9 cellular contexts compared by ENCODE assay signal in the genomic region with DNA sequence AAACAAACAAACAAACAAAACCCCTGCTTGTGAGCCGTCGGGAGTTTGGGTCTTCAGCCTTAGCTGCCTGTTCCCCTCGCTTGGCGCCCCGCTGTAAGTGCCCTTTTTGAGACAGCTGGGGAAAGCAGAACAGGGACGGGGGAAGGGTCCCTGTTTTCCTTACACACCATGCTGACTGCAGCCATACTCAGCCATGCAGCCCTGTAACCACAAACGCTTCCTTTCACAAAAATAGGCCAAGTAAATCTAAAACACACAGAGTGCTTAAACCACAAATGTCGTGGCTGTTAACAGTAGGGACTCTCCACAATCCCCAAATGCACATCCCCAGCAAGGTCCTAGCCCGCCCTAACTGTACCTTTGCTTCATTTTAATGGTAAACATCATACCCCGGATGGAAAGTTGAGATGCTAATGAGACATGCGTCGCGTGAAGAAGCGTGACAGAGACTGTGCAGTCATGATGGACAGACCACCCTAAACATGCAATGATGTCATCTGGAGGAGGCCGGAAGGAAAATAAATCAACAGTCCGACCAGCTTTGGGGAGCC.
DNase-seq lines count a peak whose midpoint lies in the region; ATAC-seq, FAIRE-seq and TF ChIP-seq lines count a peak whose summit lies in the region.
"Had no signal": no experiment of that assay in that cellular context is flagged by ENCODE, and none has a peak within 500 bp of the region (broad histone marks: within the 10 kb centered on the region; RNA-seq: fewer than 3 reads in every experiment).

No MANE protein-coding gene starts in this region.

- no peak overlapping the region for H3K4me2 ChIP-seq in mammary epithelial cell (ENCODE audit: insufficient read depth, low read depth, low read length)

- H3K27ac ChIP-seq in small intestine (ENCODE audit: low read depth in 1 of 2, low read length in 1 of 2) (peak overlapping the region in 1 of 2 donors; percentile 83), mammary epithelial cell (ENCODE audit: insufficient read depth, low read depth, low read length) (no peak overlapping the region)

- TF ChIP-seq CTCF in mammary epithelial cell (conservative IDR thresholded peaks at IDR 0.05 in 1 of 2, IDR thresholded peaks at IDR 0.05 in 1 of 2; ENCODE audit: extremely low read depth in 1 of 2, insufficient read depth in 1 of 2, low read depth in 1 of 2, low read length in 2 of 2) = no peak

- no peaks in the 10 kb centered on the region for H3K79me2 ChIP-seq in mammary epithelial cell (ENCODE audit: insufficient read depth, low read length)

- H2AFZ ChIP-seq in mammary epithelial cell (ENCODE audit: low read depth, low read length) = no peak overlapping the region

- H3K4me1 ChIP-seq in small intestine (ENCODE audit: control insufficient read depth in 2 of 2, insufficient read depth in 1 of 2, low read depth in 1 of 2, low read length in 1 of 2) = no peaks in the 10 kb centered on the region
- peaks cover 3% of the 10 kb centered on the region for H3K4me1 ChIP-seq in mammary epithelial cell (ENCODE audit: insufficient read depth, low read length)

- no peaks in the 10 kb centered on the region for H4K20me1 ChIP-seq in mammary epithelial cell (ENCODE audit: insufficient read depth, low read length)

- ATAC-seq in HG03571 (IDR thresholded peaks at IDR 0.05; ENCODE audit: unreplicated experiment) = peak; percentile 57
- ATAC-seq: HCT116 had no signal

- intact Hi-C loops in mammary epithelial cell (cut with micrococcal nuclease) = no loop called here

- FAIRE-seq in GM18507 (lab: Jason Lieb, UNC) = peak; percentile 84
- FAIRE-seq in small intestine (lab: Jason Lieb, UNC) = no peak

- CTCF ChIA-PET in mammary epithelial cell (lab: Charles Lee; ENCODE audit: low non-redundant PET) = no interaction called here

- H3K27me3 ChIP-seq in small intestine (ENCODE audit: control insufficient read depth in 2 of 2, insufficient read depth in 2 of 2, low read length in 2 of 2) (peaks cover 0 to 3% of the 10 kb centered on the region in 2 donors), mammary epithelial cell (ENCODE audit: insufficient read depth, low read length) (no peaks in the 10 kb centered on the region)

- no peaks in the 10 kb centered on the region for H3K9me3 ChIP-seq in small intestine (ENCODE audit: control insufficient read depth, low read depth)
- no peaks in the 10 kb centered on the region for H3K9me3 ChIP-seq in mammary epithelial cell (replicated peaks; ENCODE audit: insufficient read depth, low read length)

- H3K36me3 ChIP-seq in small intestine (ENCODE audit: control insufficient read depth in 2 of 2, insufficient read depth in 2 of 2, low read length in 2 of 2) (no peaks in the 10 kb centered on the region), mammary epithelial cell (ENCODE audit: insufficient read depth, low read length) (no peaks in the 10 kb centered on the region)

- no peak overlapping the region for H3K9ac ChIP-seq in mammary epithelial cell (ENCODE audit: insufficient read depth, low read length)

- DNase-seq in GM18507 (ENCODE audit: extremely low spot score, insufficient read length, low read depth) (peak; percentile 15), small intestine (peak; percentile 40), NCI-H2171 (lab: John Stamatoyannopoulos, UW) (no peak), mammary epithelial cell (no peak), anterior cingulate cortex (lab: John Stamatoyannopoulos, UW) (no peak), SK-N-DZ (ENCODE audit: low spot score) (no peak)
- peak; percentile 35 for DNase-seq in activated CD8-positive, alpha-beta memory T cell treated with anti-CD3 and anti-CD28 coated beads, Interleukin-2, amount 50 U/mL, for 1 hour (ENCODE audit: extremely low read depth)

- in situ Hi-C loops in mammary epithelial cell (cut with MboI; ENCODE audit: low sequenced_read_pairs in 2 of 2) = no loop called here

- no TSS peak for BruUV-seq in mammary epithelial cell (replicated peaks; lab: Mats Ljungman, UMichigan)

- dilution Hi-C loops in mammary epithelial cell (cut with HindIII; ENCODE audit: low sequenced_read_pairs) = no loop called here

- WGBS in small intestine, 3 donors = 48 to 65% (median 49%) methylated on average over 16 of the region's 16 CpGs
- WGBS in mammary epithelial cell (ENCODE audit: low coverage, missing lambda C conversion rate) = 91% methylated on average over 13 of the region's 16 CpGs

- H3K4me3 ChIP-seq in small intestine (ENCODE audit: low read depth in 1 of 2, low read length in 2 of 2) = no peak overlapping the region
- no peak overlapping the region for H3K4me3 ChIP-seq in mammary epithelial cell (replicated peaks in 1 of 3; ENCODE audit: insufficient read depth in 1 of 3, low read depth in 2 of 3, low read length in 3 of 3)

Comparison
In these comparisons a context has a peak if more than half of its experiments do, and no peak if none do; other contexts are left out.
1. DNase-seq: peak in GM18507 (single experiment), activated CD8-positive, alpha-beta memory T cell treated with anti-CD3 and anti-CD28 coated beads, Interleukin-2, amount 50 U/mL, for 1 hour (single experiment) and small intestine (single experiment); none in NCI-H2171 (single experiment), mammary epithelial cell (single experiment), anterior cingulate cortex (0 of 58) and SK-N-DZ (single experiment).